Comparison of ENCODE assay signal across 6 cellular contexts in the genomic region with DNA sequence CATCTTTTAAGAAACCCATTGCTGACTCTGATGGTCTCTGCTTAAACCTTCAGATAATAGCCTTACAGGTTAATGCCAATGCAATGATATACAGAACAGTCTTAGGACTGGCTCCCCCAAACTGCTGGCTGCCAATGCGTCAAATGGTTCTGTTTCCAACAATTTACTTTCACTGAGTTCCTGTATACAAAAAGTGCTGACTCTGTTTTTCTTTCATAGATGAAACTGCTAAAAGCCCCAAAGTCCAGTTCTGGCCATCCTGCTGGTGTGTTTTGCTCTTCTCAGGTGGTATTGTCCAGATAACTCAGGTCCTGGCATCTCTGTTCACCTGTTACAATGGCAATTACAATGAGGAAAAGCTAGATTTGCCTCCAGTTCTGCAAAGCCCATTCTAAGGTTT.
"Had no signal": no experiment of that assay in that cellular context is flagged by ENCODE, and none has a peak within 500 bp of the region (broad histone marks: within the 10 kb centered on the region; RNA-seq: fewer than 3 reads in every experiment).

No MANE protein-coding gene starts in this region.

- H3K4me3 ChIP-seq: GM23338 had no signal

- H2AFZ ChIP-seq: GM23338 had no signal

- FAIRE-seq: H1, H54 had no signal

- DNase-seq: H9, HCEC 1CT, KG1 had no signal

- ATAC-seq: GM23338 had no signal

- H3K4me2 ChIP-seq: GM23338 had no signal
